In the genomic region with DNA sequence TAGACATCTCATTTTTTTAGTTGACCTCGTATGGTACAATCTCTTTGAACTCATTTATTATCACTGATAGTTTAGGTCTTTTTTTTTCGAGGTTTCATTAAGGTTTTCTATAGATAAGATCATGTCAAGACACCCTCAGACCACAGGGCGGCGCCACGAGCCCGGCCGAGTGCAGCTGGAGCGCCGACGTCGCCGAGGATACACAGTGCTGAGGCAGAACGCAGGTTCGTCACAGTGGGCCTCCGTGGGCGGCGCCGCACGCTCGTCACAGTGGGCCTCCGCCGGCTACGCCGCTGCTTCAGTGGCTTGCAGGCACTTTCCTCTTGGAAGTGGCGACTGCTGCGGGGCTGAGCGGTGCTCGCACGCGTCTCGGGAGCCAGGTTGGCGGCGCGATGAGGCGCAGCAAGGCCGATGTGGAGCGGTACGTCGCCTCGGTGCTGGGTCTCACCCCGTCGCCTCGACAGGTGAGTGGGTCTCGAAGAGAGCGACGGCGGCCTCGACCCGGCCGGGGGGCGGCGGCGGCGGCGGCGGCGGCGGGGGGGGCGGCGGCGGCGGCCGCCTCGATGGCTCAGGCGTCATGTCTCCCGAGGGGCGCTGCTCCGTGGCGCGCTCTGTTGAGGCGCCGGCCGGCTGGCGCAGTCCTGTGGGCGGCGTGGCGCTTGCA, we compare ENCODE assay signal across 8 cellular contexts. TPM values are rescaled to one million over a fixed set of nuclear protein-coding genes. Genes with fewer than 3 reads are reported as not detected.
DNase-seq lines count a peak whose midpoint lies in the region; ATAC-seq and TF ChIP-seq lines count a peak whose summit lies in the region.
"Not testable (repeated sequence)": the region's sequence is repeated elsewhere in the genome, so short reads cannot be mapped to it uniquely, and the experiment has no call there.

Gene RGPD5, plus strand, starts transcription at position 232 of the 664 bp plus-strand sequence. Its CDS starts 161 bp downstream, at position 393.

- H3K4me3 Mint-ChIP-seq in activated CD8-positive, alpha-beta memory T cell treated with anti-CD3 and anti-CD28 coated beads, Interleukin-2, amount 10 ng/mL, durations not matched to agents 7 days and 5 days = not testable (repeated sequence)

- ATAC-seq in DND-41 (ENCODE audit: insufficient read depth, low read depth) (peak; percentile 98), GM19468 (IDR thresholded peaks at IDR 0.05; ENCODE audit: extremely low read depth, unreplicated experiment) (peak; percentile 87), HG02870 (IDR thresholded peaks at IDR 0.05; ENCODE audit: unreplicated experiment) (peak; percentile 99), HG03521 (IDR thresholded peaks at IDR 0.05; ENCODE audit: unreplicated experiment) (peak; percentile 98), esophagus mucosa (peak; percentile 100)
- peak; percentile 100 for ATAC-seq in activated CD8-positive, alpha-beta memory T cell treated with anti-CD3 and anti-CD28 coated beads, Interleukin-2, amount 10 ng/mL, durations not matched to agents 7 days and 5 days

- H3K9me3 ChIP-seq in DND-41 (ENCODE audit: insufficient read depth, low read length, severe bottlenecking); spleen: not testable (repeated sequence)

- H3K9ac ChIP-seq in DND-41 (ENCODE audit: low read depth, low read length) = not testable (repeated sequence)

- not testable (repeated sequence) for H3K9me3 Mint-ChIP-seq in activated CD8-positive, alpha-beta memory T cell treated with anti-CD3 and anti-CD28 coated beads, Interleukin-2, amount 10 ng/mL, durations not matched to agents 7 days and 5 days (ENCODE audit: low read depth)

- not testable (repeated sequence) for TF ChIP-seq CTCF in DND-41 (IDR thresholded peaks at IDR 0.05; ENCODE audit: borderline replicate concordance, extremely low read depth, low read length, poor library complexity, severe bottlenecking); spleen (IDR thresholded peaks at IDR 0.05 in 8 of 11, conservative IDR thresholded peaks at IDR 0.05 in 3 of 11)

- CTCF ChIA-PET in activated CD8-positive, alpha-beta memory T cell treated with anti-CD3 and anti-CD28 coated beads, Interleukin-2, amount 10 ng/mL, durations not matched to agents 7 days and 5 days (lab: Charles Lee) = not testable (repeated sequence)

- not testable (repeated sequence) for H3K36me3 ChIP-seq in DND-41 (ENCODE audit: insufficient read depth, low read length); spleen

- not testable (repeated sequence) for H2AFZ ChIP-seq in DND-41 (ENCODE audit: low read depth, low read length)

- not testable (repeated sequence) for H3K79me2 ChIP-seq in DND-41 (ENCODE audit: insufficient read depth, low read length)

- 0% methylated on average over 24 of the region's 77 CpGs; no CpG with 5 or more reads in 4 of the 5 donors for WGBS in spleen, 5 donors

- H3K36me3 Mint-ChIP-seq in activated CD8-positive, alpha-beta memory T cell treated with anti-CD3 and anti-CD28 coated beads, Interleukin-2, amount 10 ng/mL, durations not matched to agents 7 days and 5 days = not testable (repeated sequence)

- not testable (repeated sequence) for H3K4me1 ChIP-seq in DND-41 (ENCODE audit: insufficient read depth, low read length); spleen

- H3K27me3 ChIP-seq in DND-41 (ENCODE audit: insufficient read depth, low read length, poor library complexity); spleen (replicated peaks in 1 of 7): not testable (repeated sequence)

- H3K4me2 ChIP-seq in DND-41 (ENCODE audit: insufficient read depth, low read length) = not testable (repeated sequence)

- H3K4me3 ChIP-seq in DND-41 (ENCODE audit: low read depth in 1 of 2, low read length in 2 of 2); spleen: not testable (repeated sequence)

- not testable (repeated sequence) for H4K20me1 ChIP-seq in DND-41 (ENCODE audit: insufficient read depth, low read length)

- not testable (repeated sequence) for H3K27me3 Mint-ChIP-seq in activated CD8-positive, alpha-beta memory T cell treated with anti-CD3 and anti-CD28 coated beads, Interleukin-2, amount 10 ng/mL, durations not matched to agents 7 days and 5 days

- not testable (repeated sequence) for TF ChIP-seq POLR2A in spleen (IDR thresholded peaks at IDR 0.05)

- intact Hi-C loops in spleen (cut with DNase I; ENCODE audit: low total_unique reads) = not testable (repeated sequence)

- H3K27ac Mint-ChIP-seq in activated CD8-positive, alpha-beta memory T cell treated with anti-CD3 and anti-CD28 coated beads, Interleukin-2, amount 10 ng/mL, durations not matched to agents 7 days and 5 days = not testable (repeated sequence)

- DNase-seq in DND-41 (peak; percentile 2), spleen (peak; percentile 38)
- DNase-seq in activated CD8-positive, alpha-beta memory T cell treated with anti-CD3 and anti-CD28 coated beads, Interleukin-2, amount 10 ng/mL, durations not matched to agents 7 days and 5 days; lung microvascular endothelial cell (ENCODE audit: low read depth in 2 of 2): not testable (repeated sequence)

- H3K4me1 Mint-ChIP-seq in activated CD8-positive, alpha-beta memory T cell treated with anti-CD3 and anti-CD28 coated beads, Interleukin-2, amount 10 ng/mL, durations not matched to agents 7 days and 5 days = not testable (repeated sequence)

- H3K27ac ChIP-seq in DND-41 (ENCODE audit: low read length); spleen: not testable (repeated sequence)

RNA-seq across cellular contexts. Expression of gene RGPD5, which starts in this region (rescaled TPM):
- total RNA-seq in activated CD8-positive, alpha-beta memory T cell treated with anti-CD3 and anti-CD28 coated beads, Interleukin-2, amount 10 ng/mL, durations not matched to agents 7 days and 5 days = 10 to 100 TPM; 20.2 to 29.1 TPM
- total RNA-seq in esophagus mucosa (16.1 TPM), lung microvascular endothelial cell (9.8 and 13.3 TPM in 2 replicates), spleen (100 to 1,000 TPM in 1 of 7 donors, 10 to 100 TPM in 6; 13.5 to 106 (median 51.1) TPM)
- 1 to 10 TPM; 6.7 to 9.5 (median 6.9) TPM for polyA plus RNA-seq in spleen
